In the genomic region with DNA sequence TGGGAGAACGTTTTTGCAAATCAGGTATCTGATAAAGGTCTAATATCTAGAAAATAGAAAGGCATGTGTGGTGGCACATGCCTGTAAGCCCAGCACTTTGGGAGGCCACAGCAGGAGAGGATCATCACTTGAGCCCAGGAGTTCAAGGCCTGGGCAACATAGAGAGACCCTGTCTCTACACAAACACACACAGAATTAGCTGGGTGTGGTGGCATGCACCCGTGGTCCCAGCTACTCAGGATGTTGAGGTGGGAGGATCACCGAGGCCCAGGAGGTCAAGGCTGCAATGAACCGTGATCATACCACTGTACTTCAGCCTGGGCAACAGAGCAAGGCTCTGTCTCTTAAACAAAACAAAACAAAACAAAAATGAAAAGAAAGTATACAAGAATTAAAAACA, we compare ENCODE assay signal across 11 cellular contexts. TPM values are rescaled to one million over a fixed set of nuclear protein-coding genes. Genes with fewer than 3 reads are reported as not detected.
"Had no signal": no experiment of that assay in that cellular context is flagged by ENCODE, and none has a peak within 500 bp of the region (broad histone marks: within the 10 kb centered on the region; RNA-seq: fewer than 3 reads in every experiment).

No MANE protein-coding gene starts in this region.

- DNase-seq: GM23248, GOT3, H7, H9, HCEC 1CT, HFFc6 had no signal

- ATAC-seq: GM23338, HCT116 had no signal

- H3K9me3 ChIP-seq: HAP-1 had no signal

- H3K4me3 ChIP-seq: GM23248, GM23338, HAP-1 had no signal

- H3K4me1 ChIP-seq: HAP-1 had no signal

- H2AFZ ChIP-seq: GM23248, GM23338 had no signal

- H3K4me2 ChIP-seq: GM23338 had no signal

- FAIRE-seq: H1, H54 had no signal

- H3K9ac ChIP-seq: GM23248 had no signal

- H3K27ac ChIP-seq: GM23248 had no signal

RNA-seq across cellular contexts. Expression of a gene that starts 13.8 kb away (rescaled TPM):
- total RNA-seq: GM23338, H1 had no signal
- polyA plus RNA-seq: GM23248, GM23338, H1 had no signal
